7 cellular contexts compared by ENCODE assay signal in genomic region chr3:46052531-46052930, GRCh38. TPM values are rescaled to one million over a fixed set of nuclear protein-coding genes. Genes with fewer than 3 reads are reported as not detected.
"Had no signal": no experiment of that assay in that cellular context is flagged by ENCODE, and none has a peak within 500 bp of the region (broad histone marks: within the 10 kb centered on the region; RNA-seq: fewer than 3 reads in every experiment).

No MANE protein-coding gene starts in this region.

- H3K36me3 Mint-ChIP-seq: IgD-negative memory B cell had no signal

- H3K27ac ChIP-seq: HL-60 had no signal

- H3K4me3 ChIP-seq: K562 had no signal

- H3K9me3 Mint-ChIP-seq: IgD-negative memory B cell had no signal

- ATAC-seq: HepG2, K562 had no signal

- H3K4me1 Mint-ChIP-seq: IgD-negative memory B cell had no signal

- DNase-seq: IMR-90 had no signal

- H3K27ac Mint-ChIP-seq: IgD-negative memory B cell had no signal

RNA-seq across cellular contexts. Expression of gene XCR1, which starts 25.2 kb away (rescaled TPM):
- total RNA-seq: HepG2, HT-29, HT1080, IMR-90, K562 had no signal
- polyA plus RNA-seq: HepG2, IgD-negative memory B cell, IMR-90, K562 had no signal
